ENCODE assay signal across 26 cellular contexts in genomic region chr5:2912741-2913140, GRCh38.
"Had no signal": no experiment of that assay in that cellular context is flagged by ENCODE, and none has a peak within 500 bp of the region (broad histone marks: within the 10 kb centered on the region; RNA-seq: fewer than 3 reads in every experiment).

No MANE protein-coding gene starts in this region.

- ATAC-seq: activated CD8-positive, alpha-beta T cell treated with anti-CD3 and anti-CD28 coated beads, Interleukin-2, amount 10 ng/mL, durations not matched to agents 7 days and 5 days; activated naive CD4-positive, alpha-beta T cell treated with anti-CD3 and anti-CD28 coated beads, Interleukin-2, amount 50 U/mL, for 72 hours; activated naive CD8-positive, alpha-beta T cell treated with anti-CD3 and anti-CD28 coated beads, Interleukin-2, amount 50 U/mL, for 24 hours; body of pancreas; Panc1; Right ventricle myocardium inferior; WTC11 had no signal

- DNase-seq: activated CD4-positive, alpha-beta T cell treated with anti-CD3 and anti-CD28 coated beads for 48 hours; activated CD4-positive, alpha-beta T cell treated with anti-CD3 and anti-CD28 coated beads, Interleukin-2, amount 50 U/mL, for 4 hours; activated CD4-positive, CD25-positive, alpha-beta regulatory T cell treated with anti-CD3 and anti-CD28 coated beads, Interleukin-2, amount 50 U/mL, for 72 hours; activated CD8-positive, alpha-beta memory T cell treated with anti-CD3 and anti-CD28 coated beads, Interleukin-2, amount 50 U/mL, for 48 hours; activated CD8-positive, alpha-beta T cell treated with anti-CD3 and anti-CD28 coated beads, Interleukin-2, amount 10 ng/mL, durations not matched to agents 7 days and 5 days; activated naive CD4-positive, alpha-beta T cell treated with Interleukin-2 at 50 U/mL for 16 hours; activated naive CD8-positive, alpha-beta T cell treated with anti-CD3 and anti-CD28 coated beads, Interleukin-2, amount 50 U/mL, for 24 hours; activated T-cell treated with anti-CD3 and anti-CD28 coated beads, Interleukin-2, amount 50 U/mL, for 1 hour; amniotic stem cell; body of pancreas; IMR-90; Kasumi-1; KBM-7; NCI-H146; NCI-H187 treated with DMSO at 0.1 percent for 48 hours; NCI-H2171; NCI-H226; NCI-H510A; NCI-H526 treated with DMSO at 0.1 percent for 48 hours; NK-92 treated with Interleukin-12 subunit alpha and Interleukin-12 subunit beta, amount 100 ng/mL, for 24 hours; OCI-M1; RPMI8226 had no signal
